Comparison of ENCODE assay signal across 1 cellular context in the genomic region with DNA sequence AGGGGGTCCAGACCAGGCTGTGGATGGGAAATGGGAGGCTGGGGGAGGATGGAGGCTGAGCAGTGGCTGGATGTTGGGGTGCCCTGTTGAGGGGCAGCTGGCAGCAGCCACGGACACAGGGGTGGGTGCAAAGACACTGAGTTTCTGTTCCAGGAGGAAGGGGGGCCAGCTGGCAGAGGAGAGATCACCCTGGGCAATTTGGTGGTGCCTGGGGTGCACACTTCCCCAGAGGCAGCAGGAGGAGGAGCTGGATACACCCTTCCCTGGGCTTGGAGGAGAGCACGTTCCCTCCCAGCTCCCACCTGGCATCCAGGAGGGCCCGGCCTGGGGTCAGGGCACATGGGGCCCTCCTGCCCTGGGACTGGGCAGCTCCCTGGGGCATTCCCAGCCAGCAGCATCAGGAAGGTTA.
TF ChIP-seq lines count a peak whose summit lies in the region.

No MANE protein-coding gene starts in this region.

TF ChIP-seq in SK-N-SH, 30 proteins besides CTCF, POLR2A, EP300 and RAD21 (continued from another document):
- TF ChIP-seq, protein P1, sequence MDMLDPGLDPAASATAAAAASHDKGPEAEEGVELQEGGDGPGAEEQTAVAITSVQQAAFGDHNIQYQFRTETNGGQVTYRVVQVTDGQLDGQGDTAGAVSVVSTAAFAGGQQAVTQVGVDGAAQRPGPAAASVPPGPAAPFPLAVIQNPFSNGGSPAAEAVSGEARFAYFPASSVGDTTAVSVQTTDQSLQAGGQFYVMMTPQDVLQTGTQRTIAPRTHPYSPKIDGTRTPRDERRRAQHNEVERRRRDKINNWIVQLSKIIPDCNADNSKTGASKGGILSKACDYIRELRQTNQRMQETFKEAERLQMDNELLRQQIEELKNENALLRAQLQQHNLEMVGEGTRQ (IDR thresholded peaks at IDR 0.05; ENCODE audit: borderline replicate concordance, low read depth, low read length) = no peak
- TF ChIP-seq SMC3 (IDR thresholded peaks at IDR 0.05; ENCODE audit: low read depth, low read length) = no peak
- TF ChIP-seq, protein P2, sequence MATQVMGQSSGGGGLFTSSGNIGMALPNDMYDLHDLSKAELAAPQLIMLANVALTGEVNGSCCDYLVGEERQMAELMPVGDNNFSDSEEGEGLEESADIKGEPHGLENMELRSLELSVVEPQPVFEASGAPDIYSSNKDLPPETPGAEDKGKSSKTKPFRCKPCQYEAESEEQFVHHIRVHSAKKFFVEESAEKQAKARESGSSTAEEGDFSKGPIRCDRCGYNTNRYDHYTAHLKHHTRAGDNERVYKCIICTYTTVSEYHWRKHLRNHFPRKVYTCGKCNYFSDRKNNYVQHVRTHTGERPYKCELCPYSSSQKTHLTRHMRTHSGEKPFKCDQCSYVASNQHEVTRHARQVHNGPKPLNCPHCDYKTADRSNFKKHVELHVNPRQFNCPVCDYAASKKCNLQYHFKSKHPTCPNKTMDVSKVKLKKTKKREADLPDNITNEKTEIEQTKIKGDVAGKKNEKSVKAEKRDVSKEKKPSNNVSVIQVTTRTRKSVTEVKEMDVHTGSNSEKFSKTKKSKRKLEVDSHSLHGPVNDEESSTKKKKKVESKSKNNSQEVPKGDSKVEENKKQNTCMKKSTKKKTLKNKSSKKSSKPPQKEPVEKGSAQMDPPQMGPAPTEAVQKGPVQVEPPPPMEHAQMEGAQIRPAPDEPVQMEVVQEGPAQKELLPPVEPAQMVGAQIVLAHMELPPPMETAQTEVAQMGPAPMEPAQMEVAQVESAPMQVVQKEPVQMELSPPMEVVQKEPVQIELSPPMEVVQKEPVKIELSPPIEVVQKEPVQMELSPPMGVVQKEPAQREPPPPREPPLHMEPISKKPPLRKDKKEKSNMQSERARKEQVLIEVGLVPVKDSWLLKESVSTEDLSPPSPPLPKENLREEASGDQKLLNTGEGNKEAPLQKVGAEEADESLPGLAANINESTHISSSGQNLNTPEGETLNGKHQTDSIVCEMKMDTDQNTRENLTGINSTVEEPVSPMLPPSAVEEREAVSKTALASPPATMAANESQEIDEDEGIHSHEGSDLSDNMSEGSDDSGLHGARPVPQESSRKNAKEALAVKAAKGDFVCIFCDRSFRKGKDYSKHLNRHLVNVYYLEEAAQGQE (IDR thresholded peaks at IDR 0.05; ENCODE audit: low read depth, low read length) = no peak
- TF ChIP-seq, protein P3, sequence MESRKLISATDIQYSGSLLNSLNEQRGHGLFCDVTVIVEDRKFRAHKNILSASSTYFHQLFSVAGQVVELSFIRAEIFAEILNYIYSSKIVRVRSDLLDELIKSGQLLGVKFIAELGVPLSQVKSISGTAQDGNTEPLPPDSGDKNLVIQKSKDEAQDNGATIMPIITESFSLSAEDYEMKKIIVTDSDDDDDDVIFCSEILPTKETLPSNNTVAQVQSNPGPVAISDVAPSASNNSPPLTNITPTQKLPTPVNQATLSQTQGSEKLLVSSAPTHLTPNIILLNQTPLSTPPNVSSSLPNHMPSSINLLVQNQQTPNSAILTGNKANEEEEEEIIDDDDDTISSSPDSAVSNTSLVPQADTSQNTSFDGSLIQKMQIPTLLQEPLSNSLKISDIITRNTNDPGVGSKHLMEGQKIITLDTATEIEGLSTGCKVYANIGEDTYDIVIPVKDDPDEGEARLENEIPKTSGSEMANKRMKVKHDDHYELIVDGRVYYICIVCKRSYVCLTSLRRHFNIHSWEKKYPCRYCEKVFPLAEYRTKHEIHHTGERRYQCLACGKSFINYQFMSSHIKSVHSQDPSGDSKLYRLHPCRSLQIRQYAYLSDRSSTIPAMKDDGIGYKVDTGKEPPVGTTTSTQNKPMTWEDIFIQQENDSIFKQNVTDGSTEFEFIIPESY (IDR thresholded peaks at IDR 0.05; ENCODE audit: borderline replicate concordance, low read depth) = no peak
- TF ChIP-seq MXI1 (IDR thresholded peaks at IDR 0.05; ENCODE audit: low read depth, low read length) = no peak
TF ChIP-seq in SK-N-SH: peak in this region for 0.
